In genomic region chr19:16902545-16902944, GRCh38 we compare ENCODE assay signal across 27 cellular contexts. TPM values are rescaled to one million over a fixed set of nuclear protein-coding genes. Genes with fewer than 3 reads are reported as not detected.
"Had no signal": no experiment of that assay in that cellular context is flagged by ENCODE, and none has a peak within 500 bp of the region (broad histone marks: within the 10 kb centered on the region; RNA-seq: fewer than 3 reads in every experiment).

No MANE protein-coding gene starts in this region.

- DNase-seq: activated B cell treated with CpG ODN at 0.5 μM for 24 hours; activated CD4-positive, alpha-beta memory T cell treated with anti-CD3 and anti-CD28 coated beads for 36 hours; activated CD4-positive, alpha-beta T cell treated with anti-CD3 and anti-CD28 coated beads for 4 hours; activated CD4-positive, alpha-beta T cell treated with anti-CD3 and anti-CD28 coated beads, Interleukin-2, amount 10 ng/mL, durations not matched to agents 24 days and 14 days; activated CD4-positive, alpha-beta T cell treated with anti-CD3 and anti-CD28 coated beads, Interleukin-2, amount 50 U/mL, for 1 hour; activated CD4-positive, alpha-beta T cell treated with anti-CD3 and anti-CD28 coated beads, Interleukin-2, amount 50 U/mL, for 4 hours; activated CD4-positive, CD25-positive, alpha-beta regulatory T cell treated with anti-CD3 and anti-CD28 coated beads, Interleukin-2, amount 50 U/mL, for 72 hours; activated CD8-positive, alpha-beta memory T cell treated with anti-CD3 and anti-CD28 coated beads for 24 hours; activated CD8-positive, alpha-beta memory T cell treated with anti-CD3 and anti-CD28 coated beads, Interleukin-2, amount 10 ng/mL, durations not matched to agents 7 days and 5 days; activated CD8-positive, alpha-beta memory T cell treated with anti-CD3 and anti-CD28 coated beads, Interleukin-2, amount 50 U/mL, for 48 hours; activated CD8-positive, alpha-beta T cell treated with anti-CD3 and anti-CD28 coated beads, Interleukin-2, amount 10 ng/mL, durations not matched to agents 7 days and 5 days; activated gamma-delta T cell; activated naive CD4-positive, alpha-beta T cell treated with anti-CD3 and anti-CD28 coated beads, Interleukin-2, amount 10 ng/mL, durations not matched to agents 7 days and 5 days; activated naive CD4-positive, alpha-beta T cell treated with Interleukin-2 at 50 U/mL for 16 hours; activated naive CD8-positive, alpha-beta T cell treated with anti-CD3 and anti-CD28 coated beads, Interleukin-2, amount 10 ng/mL, durations not matched to agents 7 days and 5 days; activated naive CD8-positive, alpha-beta T cell treated with anti-CD3 and anti-CD28 coated beads, Interleukin-2, amount 50 U/mL, for 24 hours; activated T-cell treated with anti-CD3 and anti-CD28 coated beads, Interleukin-2, amount 50 U/mL, for 24 hours; activated T-cell treated with anti-CD3 and anti-CD28 coated beads, Interleukin-2, amount 50 U/mL, for 48 hours; cerebellar nuclear complex; T-helper 1 cell; T-helper 2 cell; T-helper 9 cell had no signal

- H3K27ac ChIP-seq: ascending aorta, cardiac muscle cell, VCaP had no signal

- H3K36me3 ChIP-seq: ascending aorta, cardiac muscle cell had no signal

- H3K27me3 ChIP-seq: ascending aorta, cardiac muscle cell had no signal

- H3K4me3 ChIP-seq: ascending aorta, cardiac muscle cell had no signal

- ATAC-seq: activated CD8-positive, alpha-beta memory T cell treated with anti-CD3 and anti-CD28 coated beads, Interleukin-2, amount 10 ng/mL, durations not matched to agents 7 days and 5 days; activated CD8-positive, alpha-beta T cell treated with anti-CD3 and anti-CD28 coated beads, Interleukin-2, amount 10 ng/mL, durations not matched to agents 7 days and 5 days; activated naive CD8-positive, alpha-beta T cell treated with anti-CD3 and anti-CD28 coated beads, Interleukin-2, amount 50 U/mL, for 24 hours had no signal

- H3K4me1 ChIP-seq: ascending aorta had no signal

- H3K9me3 ChIP-seq: ascending aorta had no signal

RNA-seq across cellular contexts. Expression of gene F2RL3, which starts 13.7 kb away (rescaled TPM):
- total RNA-seq: activated CD4-positive, alpha-beta memory T cell treated with anti-CD3 and anti-CD28 coated beads for 36 hours; activated CD4-positive, alpha-beta T cell treated with anti-CD3 and anti-CD28 coated beads, Interleukin-2, amount 10 ng/mL, durations not matched to agents 24 days and 14 days; activated T-helper 2 cell treated with anti-CD3 and anti-CD28 coated beads, Interferon-gamma antibody, Interleukin-2, Interleukin-4, amounts not matched to agents 10 μg/mL and 5 μg/mL and 100 μg/mL, durations not matched to agents 14 hours and 24 hours and 36 hours; bronchial epithelial cell had no signal
